ENCODE assay signal across 8 cellular contexts in genomic region chr1:84479998-84480397, GRCh38. TPM values are rescaled to one million over a fixed set of nuclear protein-coding genes. Genes with fewer than 3 reads are reported as not detected.
DNase-seq lines count a peak whose midpoint lies in the region; ATAC-seq, FAIRE-seq and TF ChIP-seq lines count a peak whose summit lies in the region.

No MANE protein-coding gene starts in this region.

- H3K9me3 ChIP-seq in A673 (ENCODE audit: low read depth, low read length, poor library complexity, severe bottlenecking), result peaks cover 7% of the 10 kb centered on the region
- H3K9me3 ChIP-seq in OCI-LY7 (ENCODE audit: low read length), result peaks cover 8% of the 10 kb centered on the region
- peaks cover 18% of the 10 kb centered on the region for H3K9me3 ChIP-seq in endodermal cell (ENCODE audit: control insufficient read depth, low read length)
- H3K9me3 ChIP-seq in neuron (ENCODE audit: low read length), result peaks cover 6% of the 10 kb centered on the region

- peaks cover 42% of the 10 kb centered on the region for H3K27me3 Mint-ChIP-seq in endodermal cell (ENCODE audit: insufficient read depth)

- 8 to 13% methylated on average over 2 to 9 of the region's 9 CpGs for WGBS in endodermal cell (ENCODE audit: insufficient coverage in 1 of 2, insufficient read length in 1 of 2), 2 experiments

- H3K9me2 ChIP-seq in OCI-LY7 (ENCODE audit: insufficient read depth, low read length), result no peaks in the 10 kb centered on the region

- TF ChIP-seq CTCF in A673 (conservative IDR thresholded peaks at IDR 0.05; ENCODE audit: low read depth, low read length) (no peak), OCI-LY7 (conservative IDR thresholded peaks at IDR 0.05; ENCODE audit: low read length) (no peak), endodermal cell (conservative IDR thresholded peaks at IDR 0.05) (no peak)

- peaks cover 37% of the 10 kb centered on the region for H3K79me2 ChIP-seq in OCI-LY7 (ENCODE audit: insufficient read depth, low read depth, low read length)

- H3K4me3 ChIP-seq in A673 (ENCODE audit: low read depth, low read length, poor library complexity, severe bottlenecking), result peak overlapping the region; percentile 73
- peak overlapping the region; percentile 77 for H3K4me3 ChIP-seq in OCI-LY7 (ENCODE audit: low read depth, low read length, poor library complexity, severe bottlenecking)
- peak overlapping the region; percentile 94 for H3K4me3 ChIP-seq in endodermal cell (ENCODE audit: low read length)
- peak overlapping the region; percentile 88 for H3K4me3 ChIP-seq in neuron (ENCODE audit: low read length)

- intact Hi-C loops in A673 (cut with micrococcal nuclease; ENCODE audit: unreplicated experiment), result no loop called here
- intact Hi-C loops in OCI-LY7 (cut with micrococcal nuclease; ENCODE audit: unreplicated experiment), result loop anchor here (2.0 kb wide), 2 partner anchors 27 to 95 kb away; partner anchors contain the start of genes CTBS, GNG5 and SPATA1

- peak overlapping the region; percentile 97 for H3K4me3 Mint-ChIP-seq in endodermal cell

- no TSS peak for BruUV-seq in A673 (replicated peaks; lab: Mats Ljungman, UMichigan)
- no TSS peak for BruUV-seq in OCI-LY7 (replicated peaks; lab: Mats Ljungman, UMichigan)

- FAIRE-seq in urothelium cell line (lab: Jason Lieb, UNC), result no peak

- H3K36me3 ChIP-seq in A673 (ENCODE audit: insufficient read depth, low read length, poor library complexity, severe bottlenecking), result peaks cover 30% of the 10 kb centered on the region
- peaks cover 39% of the 10 kb centered on the region for H3K36me3 ChIP-seq in OCI-LY7 (ENCODE audit: insufficient read depth, low read length)
- peaks cover 37% of the 10 kb centered on the region for H3K36me3 ChIP-seq in endodermal cell (ENCODE audit: control insufficient read depth, insufficient read depth, low read length)
- peaks cover 27% of the 10 kb centered on the region for H3K36me3 ChIP-seq in neuron (ENCODE audit: insufficient read depth, low read length)

- H3K4me1 Mint-ChIP-seq in endodermal cell, result peaks cover 7% of the 10 kb centered on the region

- peak overlapping the region; percentile 88 for H3K4me2 ChIP-seq in OCI-LY7 (ENCODE audit: low read length)

- DNase-seq in A673 (ENCODE audit: low spot score), result no peak
- no peak for DNase-seq in OCI-LY7 (ENCODE audit: low spot score)
- DNase-seq in endodermal cell, result no peak
- DNase-seq in urothelium cell line (ENCODE audit: low spot score), result no peak
- DNase-seq in superior temporal gyrus (ENCODE audit: extremely low spot score), result no peak

- H3K27ac Mint-ChIP-seq in endodermal cell, result peak overlapping the region; percentile 99

- H3K4me1 ChIP-seq in A673 (ENCODE audit: insufficient read depth, low read length, poor library complexity, severe bottlenecking), result peaks cover 4% of the 10 kb centered on the region
- peaks cover 21% of the 10 kb centered on the region for H3K4me1 ChIP-seq in OCI-LY7 (ENCODE audit: insufficient read depth, low read length, poor library complexity, severe bottlenecking)
- H3K4me1 ChIP-seq in endodermal cell (ENCODE audit: control insufficient read depth, insufficient read depth, low read length), result no peaks in the 10 kb centered on the region
- peaks cover 14% of the 10 kb centered on the region for H3K4me1 ChIP-seq in neuron (ENCODE audit: insufficient read depth, low read length)

- H3K27ac ChIP-seq in A673 (ENCODE audit: low read depth, low read length, poor library complexity, severe bottlenecking) (no peak overlapping the region), OCI-LY7 (ENCODE audit: low read depth, low read length, poor library complexity, severe bottlenecking) (peak overlapping the region; percentile 63), endodermal cell (ENCODE audit: low read depth, low read length) (no peak overlapping the region)

- ATAC-seq in GM19372 (IDR thresholded peaks at IDR 0.05; ENCODE audit: low read depth, unreplicated experiment) (peak; percentile 5), HG03097 (IDR thresholded peaks at IDR 0.05; ENCODE audit: low FRiP score, unreplicated experiment) (no peak)

- H3K27me3 ChIP-seq in A673 (replicated peaks; ENCODE audit: insufficient read depth, low read depth, low read length, poor library complexity) (peaks cover 7% of the 10 kb centered on the region), endodermal cell (ENCODE audit: control insufficient read depth, insufficient read depth, low read length, poor library complexity, severe bottlenecking) (peaks cover 36% of the 10 kb centered on the region), neuron (ENCODE audit: insufficient read depth, low read length) (peaks cover 4% of the 10 kb centered on the region)

- 0 out of 2 replicates have a peak, but pooled peaks cover 3% of the 10 kb centered on the region for H4K20me1 ChIP-seq in OCI-LY7 (ENCODE audit: insufficient read depth, low read length)

- peak overlapping the region; percentile 71 for H3K9ac ChIP-seq in endodermal cell (ENCODE audit: extremely low read depth, low read length, poor library complexity, severe bottlenecking)

- POLR2A ChIA-PET in A673 (lab: Charles Lee; ENCODE audit: low non-redundant PET), result no interaction called here
- POLR2A ChIA-PET in OCI-LY7 (lab: Charles Lee), result interaction anchor here (0.6 to 3.9 kb wide), 17 partner anchors 10 to 337 kb away, joined by 3 to 43 read pairs (median 5); partner anchors contain the start of genes GNG5, PRKACB, SAMD13 and SPATA1

- CTCF ChIA-PET in A673 (lab: Charles Lee) (no interaction called here), OCI-LY7 (lab: Charles Lee; ENCODE audit: unreplicated experiment) (interaction anchor here (1.4 kb wide), 1 partner anchor 94 kb away, joined by 3 read pairs; no protein-coding TSS in a partner anchor)

- H3K36me3 Mint-ChIP-seq in endodermal cell (ENCODE audit: low read depth), result peaks cover 37% of the 10 kb centered on the region

- H3K9me3 Mint-ChIP-seq in endodermal cell, result peaks cover 19% of the 10 kb centered on the region

- H2AFZ ChIP-seq in OCI-LY7 (ENCODE audit: low read length) (peak overlapping the region; percentile 100; the same call in 1 of the 2 replicates), neuron (ENCODE audit: low read depth, low read length) (peak overlapping the region; percentile 94)

RNA-seq across cellular contexts. Expression of gene RPF1, which starts 0.9 kb away (rescaled TPM):
- 53.4 and 56.7 TPM in 2 replicates for total RNA-seq in A673 (2021)
- total RNA-seq in OCI-LY7 (2014; rRNA removed; shearing (Covaris generic)), result 56.3 and 57.9 TPM in 2 replicates
- total RNA-seq in OCI-LY7 (2022), result 47.1 and 49.7 TPM in 2 replicates
- 10 to 100 TPM; 31.6 to 34.0 TPM for total RNA-seq in endodermal cell
- polyA plus RNA-seq in endodermal cell (2013, experiment 1 of 2), result 54.9 TPM
- polyA plus RNA-seq in endodermal cell (2013, experiment 2 of 2), result 58.0 TPM

RNA-seq across cellular contexts. Expression of gene SPATA1, which starts 26.2 kb away (rescaled TPM):
- 0.95 and 1.3 TPM in 2 replicates for total RNA-seq in A673 (2021)
- 4.7 and 4.8 TPM in 2 replicates for total RNA-seq in OCI-LY7 (2014; rRNA removed; shearing (Covaris generic))
- total RNA-seq in OCI-LY7 (2022), result 1.4 and 6.9 TPM in 2 replicates
- 1 to 10 TPM in 1 of 2 donors, under 1 TPM in 1; 0.55 to 1.6 TPM for total RNA-seq in endodermal cell
- polyA plus RNA-seq in endodermal cell (2013, experiment 1 of 2), result 3.0 TPM
- 3.0 TPM for polyA plus RNA-seq in endodermal cell (2013, experiment 2 of 2)

RNA-seq across cellular contexts. Expression of gene GNG5, which starts 26.4 kb away (rescaled TPM):
- total RNA-seq in A673 (2021), result 114 and 119 TPM in 2 replicates
- total RNA-seq in OCI-LY7 (2014; rRNA removed; shearing (Covaris generic)), result 25.7 and 45.1 TPM in 2 replicates
- 113 and 115 TPM in 2 replicates for total RNA-seq in OCI-LY7 (2022)
- 100 to 1,000 TPM; 124 to 144 TPM for total RNA-seq in endodermal cell
- polyA plus RNA-seq in endodermal cell (2013, experiment 1 of 2), result 333 TPM
- 337 TPM for polyA plus RNA-seq in endodermal cell (2013, experiment 2 of 2)
